8 cellular contexts compared by ENCODE assay signal in genomic region chr5:179633501-179634369, GRCh38. TPM values are rescaled to one million over a fixed set of nuclear protein-coding genes. Genes with fewer than 3 reads are reported as not detected.
DNase-seq lines count a peak whose midpoint lies in the region; ATAC-seq, FAIRE-seq and TF ChIP-seq lines count a peak whose summit lies in the region.
"Not testable (repeated sequence)": the region's sequence is repeated elsewhere in the genome, so short reads cannot be mapped to it uniquely, and the experiment has no call there.
"Had no signal": no experiment of that assay in that cellular context is flagged by ENCODE, and none has a peak within 500 bp of the region (broad histone marks: within the 10 kb centered on the region; RNA-seq: fewer than 3 reads in every experiment).

No MANE protein-coding gene starts in this region.

- H3K4me3 ChIP-seq in Panc1 (ENCODE audit: low read depth in 2 of 2, low read length in 2 of 2), result peak overlapping the region; percentile 44 to 62
- H3K4me3 ChIP-seq in ascending aorta, result peak overlapping the region; percentile 30 to 54
- H3K4me3 ChIP-seq in cardiac muscle cell, result peak overlapping the region; percentile 6
- peak overlapping the region in 3 of 4 donors; percentile 18 to 34 (median 31) for H3K4me3 ChIP-seq in pancreas

- not testable (repeated sequence) for TF ChIP-seq CTCF in Panc1 (IDR thresholded peaks at IDR 0.05); ascending aorta (IDR thresholded peaks at IDR 0.05); cardiac muscle cell (IDR thresholded peaks at IDR 0.05; ENCODE audit: low read depth, low read length); pancreas (IDR thresholded peaks at IDR 0.05)

- in situ Hi-C loops in Panc1 (cut with HindIII; ENCODE audit: low pct_unique_long_range_greater_than_20kb, low sequenced_read_pairs), result not testable (repeated sequence)

- not testable (repeated sequence) for FAIRE-seq in pancreas (lab: Jason Lieb, UNC)

- not testable (repeated sequence) for H3K27me3 ChIP-seq in Panc1 (ENCODE audit: control insufficient read depth, insufficient read depth, low read length); ascending aorta; cardiac muscle cell; pancreas

- BruUV-seq in Panc1 (replicated peaks; lab: Mats Ljungman, UMichigan), result not testable (repeated sequence)

- not testable (repeated sequence) for H3K4me1 ChIP-seq in Panc1 (ENCODE audit: control insufficient read depth, insufficient read depth, low read length); ascending aorta; cardiac muscle cell (ENCODE audit: low read depth); pancreas

- intact Hi-C loops in Panc1 (cut with micrococcal nuclease; ENCODE audit: unreplicated experiment); ascending aorta (cut with DNase I); pancreas (cut with DNase I): not testable (repeated sequence)

- WGBS in pancreas, 2 donors, result 41 to 52% methylated on average over 19 of the region's 38 CpGs

- DNase-seq in Panc1 (ENCODE audit: low read depth, low spot score); ascending aorta (ENCODE audit: low spot score in 2 of 2); cardiac muscle cell (ENCODE audit: low read depth in 1 of 2, low spot score in 1 of 2): not testable (repeated sequence)
- DNase-seq in pancreas, result peak in 1 of 6 donors; percentile 36

- H3K9me3 ChIP-seq in Panc1 (ENCODE audit: control insufficient read depth, insufficient read depth, low read depth, low read length); ascending aorta; cardiac muscle cell (ENCODE audit: low read depth); pancreas: not testable (repeated sequence)

- not testable (repeated sequence) for H3K36me3 ChIP-seq in Panc1 (ENCODE audit: control insufficient read depth, insufficient read depth, low read length); ascending aorta; cardiac muscle cell; pancreas

- CTCF ChIA-PET in Panc1 (lab: Charles Lee), result interaction anchor here (1.5 kb wide), 1 partner anchor 10 kb away, joined by 5 read pairs; the partner anchor contains the start of gene HNRNPH1

- H3K27ac ChIP-seq in Panc1 (ENCODE audit: low read length), result peak overlapping the region; percentile 76
- not testable (repeated sequence) for H3K27ac ChIP-seq in ascending aorta, cardiac muscle cell, pancreas

- POLR2A ChIA-PET in Panc1 (lab: Charles Lee), result not testable (repeated sequence)

- ATAC-seq in GM18519 (IDR thresholded peaks at IDR 0.05; ENCODE audit: low FRiP score, unreplicated experiment) (peak; percentile 31), GM21786 (IDR thresholded peaks at IDR 0.05; ENCODE audit: unreplicated experiment) (peak; percentile 16), HG03139 (IDR thresholded peaks at IDR 0.05; ENCODE audit: unreplicated experiment) (peak; percentile 37), Panc1 (peak; percentile 5; the same call in 1 of the 2 replicates), pancreas (peak; percentile 58 to 78 (median 70))

RNA-seq across cellular contexts. Expression of gene HNRNPH1, which starts 10.3 kb away (rescaled TPM):
- total RNA-seq in Panc1 (2021; ENCODE audit: unreplicated experiment) (587 TPM), ascending aorta (206 TPM), cardiac muscle cell (467 and 569 TPM in 2 replicates), pancreas (100 to 1,000 TPM; 210 to 384 (median 269) TPM)
- 477 TPM for polyA plus RNA-seq in Panc1 (2012; ENCODE audit: insufficient read length)
- polyA plus RNA-seq in cardiac muscle cell (119 and 126 TPM in 2 replicates), pancreas (100 to 1,000 TPM; 341 to 395 TPM)

RNA-seq across cellular contexts. Expression of gene CBY3, which starts 47.1 kb away (rescaled TPM):
- total RNA-seq in Panc1 (2021; ENCODE audit: unreplicated experiment) (0.39 TPM), ascending aorta (not detected), cardiac muscle cell (0.18 TPM in 1 of 2 replicates, not detected in the other), pancreas (not detected)
- polyA plus RNA-seq in Panc1 (2012; ENCODE audit: insufficient read length), result 0.57 TPM
- polyA plus RNA-seq in cardiac muscle cell (0.18 and 2.6 TPM in 2 replicates), pancreas (not detected)
- total RNA-seq: renal cortical epithelial cell had no signal

Comparison
In these comparisons a context has a peak if more than half of its experiments do, and no peak if none do; other contexts are left out.
1. ATAC-seq: peak in every context shown above with its lines; median percentile 70 in pancreas; 37 in HG03139; 31 in GM18519; 16 in GM21786; 5 in Panc1.